ENCODE assay signal across 12 cellular contexts in genomic region chr1:204087893-204088528, GRCh38. TPM values are rescaled to one million over a fixed set of nuclear protein-coding genes. Genes with fewer than 3 reads are reported as not detected.
DNase-seq lines count a peak whose midpoint lies in the region; ATAC-seq, FAIRE-seq and TF ChIP-seq lines count a peak whose summit lies in the region.
"Had no signal": no experiment of that assay in that cellular context is flagged by ENCODE, and none has a peak within 500 bp of the region (broad histone marks: within the 10 kb centered on the region; RNA-seq: fewer than 3 reads in every experiment).

No MANE protein-coding gene starts in this region.

- no peaks in the 10 kb centered on the region for H3K9me2 ChIP-seq in PC-9 (ENCODE audit: insufficient read depth)
- H3K9me2 ChIP-seq: SK-N-SH had no signal

- no peak for ATAC-seq in HG02852 (IDR thresholded peaks at IDR 0.05; ENCODE audit: unreplicated experiment)
- ATAC-seq: activated naive CD8-positive, alpha-beta T cell treated with anti-CD3 and anti-CD28 coated beads, Interleukin-2, amount 50 U/mL, for 24 hours had no signal

- H3K4me3 ChIP-seq in Peyer's patch: peak overlapping the region in 2 of 4 donors; percentile 6 to 21
- H3K4me3 ChIP-seq in H1 (ENCODE audit: extremely low read depth in 1 of 4, insufficient read depth in 2 of 4, low read depth in 3 of 4, low read length in 4 of 4): no peak overlapping the region
- H3K4me3 ChIP-seq in muscle layer of duodenum (ENCODE audit: low read depth in 1 of 2, low read length in 2 of 2): peak overlapping the region in 1 of 2 donors; percentile 2
- H3K4me3 ChIP-seq in testis: no peak overlapping the region
- H3K4me3 ChIP-seq in PC-9: no peak overlapping the region
- no peak overlapping the region for H3K4me3 ChIP-seq in osteoblast (ENCODE audit: insufficient read depth, low read length)

- TF ChIP-seq POLR2A in Peyer's patch (IDR thresholded peaks at IDR 0.05) (no peak), H1 (IDR thresholded peaks at IDR 0.05; ENCODE audit: control extremely low read depth in 1 of 2, low read depth in 2 of 2, low read length in 2 of 2) (no peak), testis (IDR thresholded peaks at IDR 0.05) (no peak)

- H3K9me3 ChIP-seq in Peyer's patch: no peaks in the 10 kb centered on the region
- H3K9me3 ChIP-seq in H1 (ENCODE audit: insufficient read depth in 2 of 2, low read depth in 1 of 2, low read length in 1 of 2): no peaks in the 10 kb centered on the region
- H3K9me3 ChIP-seq in muscle layer of duodenum (ENCODE audit: control insufficient read depth in 1 of 2, low read length in 2 of 2): no peaks in the 10 kb centered on the region
- no peaks in the 10 kb centered on the region for H3K9me3 ChIP-seq in testis
- H3K9me3 ChIP-seq in PC-9 (ENCODE audit: insufficient read depth, low read depth): no peaks in the 10 kb centered on the region
- H3K9me3 ChIP-seq in osteoblast (ENCODE audit: low read depth, low read length): no peaks in the 10 kb centered on the region
- H3K9me3 ChIP-seq: SK-N-SH had no signal

- FAIRE-seq in H1 (lab: Jason Lieb, UNC): no peak

- intact Hi-C loops in testis (cut with DNase I; ENCODE audit: low total_unique reads): no loop called here
- intact Hi-C loops in PC-9 (cut with micrococcal nuclease; ENCODE audit: unreplicated experiment): no loop called here

- H2BK15ac ChIP-seq in H1 (ENCODE audit: low read length): peak overlapping the region; percentile 19; the same call in 1 of the 2 replicates

- no peak overlapping the region for H3K14ac ChIP-seq in H1 (ENCODE audit: insufficient read length)

- H3K27me3 ChIP-seq in Peyer's patch: no peaks in the 10 kb centered on the region
- H3K27me3 ChIP-seq in H1 (replicated peaks in 1 of 4; ENCODE audit: control insufficient read depth in 3 of 4, extremely low read depth in 1 of 4, insufficient read depth in 3 of 4, low read length in 3 of 4): no peaks in the 10 kb centered on the region
- no peaks in the 10 kb centered on the region for H3K27me3 ChIP-seq in muscle layer of duodenum (ENCODE audit: low read depth, low read length)
- H3K27me3 ChIP-seq in testis: no peaks in the 10 kb centered on the region
- H3K27me3 ChIP-seq in PC-9 (ENCODE audit: insufficient read depth, low read depth): no peaks in the 10 kb centered on the region
- no peaks in the 10 kb centered on the region for H3K27me3 ChIP-seq in osteoblast (ENCODE audit: insufficient read depth, low read length)

- no peak for TF ChIP-seq CTCF in Peyer's patch (IDR thresholded peaks at IDR 0.05)
- TF ChIP-seq CTCF in H1 (IDR thresholded peaks at IDR 0.05; ENCODE audit: control extremely low read depth in 1 of 3, insufficient read depth in 1 of 3, low read depth in 1 of 3, low read length in 3 of 3): no peak
- TF ChIP-seq CTCF in testis (IDR thresholded peaks at IDR 0.05): no peak
- no peak for TF ChIP-seq CTCF in PC-9 (conservative IDR thresholded peaks at IDR 0.05)
- TF ChIP-seq CTCF in osteoblast (IDR thresholded peaks at IDR 0.05; ENCODE audit: extremely low read depth, low read depth, low read length): no peak

- no peak overlapping the region; the same call in 1 of the 2 replicates for H2BK20ac ChIP-seq in H1 (ENCODE audit: low read length)

- H2AFZ ChIP-seq in H1 (ENCODE audit: low read length): no peak overlapping the region
- H2AFZ ChIP-seq in PC-9: no peak overlapping the region
- H2AFZ ChIP-seq in osteoblast (ENCODE audit: low read length): no peak overlapping the region

- H4K20me1 ChIP-seq in H1 (replicated peaks in 1 of 2; ENCODE audit: control insufficient read depth in 1 of 2, insufficient read depth in 2 of 2, low read length in 2 of 2): peaks cover 38 to 53% of the 10 kb centered on the region in 2 experiments
- H4K20me1 ChIP-seq in PC-9 (ENCODE audit: insufficient read depth): peaks cover 47% of the 10 kb centered on the region
- peaks cover 2% of the 10 kb centered on the region for H4K20me1 ChIP-seq in osteoblast (ENCODE audit: insufficient read depth, low read length)

- no peak overlapping the region for H4K91ac ChIP-seq in H1 (replicated peaks; ENCODE audit: insufficient read length, low read length)

- 81% methylated on average over 7 of the region's 7 CpGs; no CpG with 5 or more reads in 1 of the 2 experiments for WGBS in H1 (ENCODE audit: extremely low coverage in 1 of 2, insufficient coverage in 1 of 2, insufficient read length in 1 of 2, insufficient replicate concordance in 2 of 2, low coverage in 1 of 2, low lambda C conversion rate in 2 of 2, missing lambda C conversion rate in 1 of 2), 2 experiments
- WGBS in testis, 2 donors: 49 to 65% methylated on average over 7 of the region's 7 CpGs

- peaks cover 25% of the 10 kb centered on the region for H3K79me1 ChIP-seq in H1 (ENCODE audit: low read depth, low read length)

- no peak overlapping the region for H3K56ac ChIP-seq in H1 (replicated peaks; ENCODE audit: insufficient read length, low read depth, low read length)

- H3K36me3 ChIP-seq in Peyer's patch (no peaks in the 10 kb centered on the region), H1 (ENCODE audit: control insufficient read depth in 2 of 4, insufficient read depth in 4 of 4, low read length in 3 of 4) (no peaks in the 10 kb centered on the region), muscle layer of duodenum (ENCODE audit: control insufficient read depth in 1 of 2, insufficient read depth in 2 of 2, low read length in 2 of 2) (no peaks in the 10 kb centered on the region), testis (ENCODE audit: low read depth, missing control alignments) (no peaks in the 10 kb centered on the region), PC-9 (ENCODE audit: low read depth) (peaks cover 5% of the 10 kb centered on the region; the same call in 1 of the 2 replicates), osteoblast (ENCODE audit: insufficient read depth, low read length) (no peaks in the 10 kb centered on the region)

- H3K4me1 ChIP-seq in Peyer's patch: peaks cover 0 to 93% (median 2%) of the 10 kb centered on the region in 4 donors
- peaks cover 40 to 67% (median 54%) of the 10 kb centered on the region in 4 experiments for H3K4me1 ChIP-seq in H1 (replicated peaks in 1 of 4; ENCODE audit: control insufficient read depth in 3 of 4, insufficient read depth in 4 of 4, low read length in 3 of 4)
- H3K4me1 ChIP-seq in muscle layer of duodenum (ENCODE audit: control insufficient read depth in 1 of 2, insufficient read depth in 2 of 2, low read length in 2 of 2): peaks cover 7 to 33% of the 10 kb centered on the region in 2 donors
- peaks cover 57% of the 10 kb centered on the region for H3K4me1 ChIP-seq in testis
- peaks cover 22% of the 10 kb centered on the region for H3K4me1 ChIP-seq in PC-9 (replicated peaks; ENCODE audit: insufficient read depth)
- H3K4me1 ChIP-seq in osteoblast (ENCODE audit: insufficient read depth, low read length): peaks cover 11% of the 10 kb centered on the region

- peaks cover 29% of the 10 kb centered on the region; the same call in 1 of the 2 replicates for H3F3A ChIP-seq in PC-9 (ENCODE audit: insufficient read depth, low read depth)

- peak overlapping the region; percentile 30 for H3K4ac ChIP-seq in H1 (replicated peaks; ENCODE audit: insufficient read length, low read depth, low read length)

- peak overlapping the region; percentile 69; the same call in 1 of the 2 replicates for H2BK12ac ChIP-seq in H1 (ENCODE audit: low read depth, low read length)

- no peak overlapping the region for H4K5ac ChIP-seq in H1 (ENCODE audit: insufficient read length, low read depth, low read length)

- H3K9ac ChIP-seq in H1 (replicated peaks in 1 of 4; ENCODE audit: extremely low read depth in 1 of 4, low read depth in 3 of 4, low read length in 3 of 4): no peak overlapping the region; a peak in 1 of 7 replicates
- H3K9ac ChIP-seq: KMS-11, SK-N-SH had no signal

- no peak overlapping the region for H3K23ac ChIP-seq in H1 (ENCODE audit: insufficient read length)

- DNase-seq in Peyer's patch (peak in 1 of 3 donors; percentile 58), H1 (ENCODE audit: low read depth in 1 of 2, low spot score in 2 of 2) (no peak), testis (peak; percentile 69), PC-9 (no peak), osteoblast (ENCODE audit: insufficient read length, low spot score, missing footprints) (no peak)
- DNase-seq in stimulated activated naive CD4-positive, alpha-beta T cell treated with Interleukin-2 at 50 U/mL for 16 hours (lab: John Stamatoyannopoulos, UW): no peak
- DNase-seq: activated naive CD8-positive, alpha-beta T cell treated with anti-CD3 and anti-CD28 coated beads, Interleukin-2, amount 50 U/mL, for 24 hours; NCI-H345; SK-N-SH had no signal

- POLR2A ChIA-PET in H1 (lab: Charles Lee; ENCODE audit: partially characterized antibody) (interaction anchor here (7.7 kb wide), 1 partner anchor 10 kb away, joined by 101 read pairs; the partner anchor contains the start of gene SOX13), PC-9 (lab: Charles Lee; ENCODE audit: unreplicated experiment) (no interaction called here)

- H4K8ac ChIP-seq in H1 (ENCODE audit: extremely low read depth, insufficient read depth, low read length): no peak overlapping the region

- no peak for TF ChIP-seq RAD21 in H1 (IDR thresholded peaks at IDR 0.05 in 1 of 2, conservative IDR thresholded peaks at IDR 0.05 in 1 of 2; ENCODE audit: low read depth in 2 of 2, low read length in 2 of 2)

- H2AK5ac ChIP-seq in H1 (ENCODE audit: low read depth, low read length): peak overlapping the region; percentile 97

- no peak for TF ChIP-seq EP300 in H1 (IDR thresholded peaks at IDR 0.05; ENCODE audit: borderline replicate concordance in 1 of 2, low read depth in 2 of 2, low read length in 2 of 2)

- CTCF ChIA-PET in H1 (lab: Charles Lee; ENCODE audit: partially characterized antibody): interaction anchor here (0.6 to 4.0 kb wide), 5 partner anchors 10 to 215 kb away, joined by 3 to 23 read pairs (median 5); no protein-coding TSS in a partner anchor
- CTCF ChIA-PET in PC-9 (lab: Charles Lee): no interaction called here

- peak overlapping the region; percentile 22 for H3K18ac ChIP-seq in H1 (ENCODE audit: extremely low read depth, low read length)

- no TSS peak for BruUV-seq in PC-9 (replicated peaks; lab: Mats Ljungman, UMichigan)

- H2BK5ac ChIP-seq in H1 (ENCODE audit: low read depth, low read length): peak overlapping the region; percentile 69; the same call in 1 of the 2 replicates

- H3K4me2 ChIP-seq in H1 (ENCODE audit: insufficient read depth in 1 of 2, low read depth in 2 of 2, low read length in 2 of 2): peak overlapping the region; percentile 11 to 15; a peak in 3 of 4 replicates
- no peak overlapping the region for H3K4me2 ChIP-seq in PC-9
- H3K4me2 ChIP-seq in osteoblast (ENCODE audit: insufficient read depth, low read length): no peak overlapping the region
- H3K4me2 ChIP-seq: KMS-11, SK-N-SH had no signal

- no peaks in the 10 kb centered on the region for H3K23me2 ChIP-seq in H1 (ENCODE audit: low read depth, low read length)

- peak overlapping the region; percentile 53 to 85 (median 70) for H3K27ac ChIP-seq in Peyer's patch
- H3K27ac ChIP-seq in H1 (ENCODE audit: low read depth, low read length): 0 out of 2 replicates have a peak overlapping the region, but pooled peaks have one; percentile 18
- H3K27ac ChIP-seq in muscle layer of duodenum (ENCODE audit: low read length): peak overlapping the region; percentile 56
- H3K27ac ChIP-seq in testis: peak overlapping the region; percentile 79 to 91
- H3K27ac ChIP-seq in PC-9: no peak overlapping the region
- no peak overlapping the region for H3K27ac ChIP-seq in osteoblast (ENCODE audit: low read depth, low read length)
- H3K27ac ChIP-seq: KMS-11 had no signal

- no peak overlapping the region for H2BK120ac ChIP-seq in H1 (replicated peaks; ENCODE audit: low read depth, low read length)

- H3K79me2 ChIP-seq in H1 (ENCODE audit: control insufficient read depth in 1 of 2, insufficient read depth in 2 of 2, low read length in 2 of 2) (peaks cover 60 to 98% of the 10 kb centered on the region in 2 experiments), PC-9 (ENCODE audit: low read depth) (peaks cover 100% of the 10 kb centered on the region), osteoblast (ENCODE audit: insufficient read depth, low read length) (peaks cover 25% of the 10 kb centered on the region)

RNA-seq across cellular contexts. Expression of gene SOX13, which starts 15.1 kb away (rescaled TPM):
- total RNA-seq in Peyer's patch: 10 to 100 TPM; 42.1 to 80.3 (median 59.0) TPM
- 173 and 180 TPM in 2 replicates for total RNA-seq in H1 (2021; fragmentation: NEBNext Ultra II Directional; extraction: Animal tissue kit (Norgen Biotek cat#: 25700))
- polyA plus RNA-seq in H1 (2011; rRNA removed): 113 and 169 TPM in 2 replicates
- polyA plus RNA-seq in H1 (2011; cell fraction: cytosol; rRNA removed): 96.2 TPM
- 219 TPM for polyA plus RNA-seq in H1 (2011; cell fraction: nucleus; rRNA removed)
- polyA plus RNA-seq in H1 (2012, experiment 1 of 2): 59.8 to 90.9 TPM (median 83.4 TPM) in 4 replicates
- 63.6 TPM for polyA plus RNA-seq in H1 (2012, experiment 2 of 2)
- polyA plus RNA-seq in H1 (2013, experiment 1 of 2): 44.3 TPM
- polyA plus RNA-seq in H1 (2013, experiment 2 of 2): 44.2 TPM
- 81.6 and 128 TPM in 2 replicates for polyA minus RNA-seq in H1 (2011; rRNA and poly(A)+ RNA removed)
- 90.1 TPM for polyA minus RNA-seq in H1 (2011; cell fraction: cytosol; rRNA and poly(A)+ RNA removed)
- polyA minus RNA-seq in H1 (2011; cell fraction: nucleus; rRNA and poly(A)+ RNA removed): 162 TPM
- total RNA-seq in testis: 10 to 100 TPM; 29.1 to 33.4 TPM
- polyA plus RNA-seq in testis (ENCODE audit: insufficient read depth, low read depth, low replicate concordance): 17.8 TPM
- total RNA-seq in PC-9 (2021): 89.9 and 102 TPM in 2 replicates
- 6.8 and 9.0 TPM in 2 replicates for total RNA-seq in osteoblast

Comparison
In these comparisons a context has a peak if more than half of its experiments do, and no peak if none do; other contexts are left out.
1. H3K27ac ChIP-seq: peak in Peyer's patch (4 of 4), H1 (single experiment), muscle layer of duodenum (single experiment) and testis (2 of 2); none in PC-9 (single experiment) and osteoblast (single experiment).
2. H3K4me2 ChIP-seq: peak in H1 (2 of 2); none in PC-9 (single experiment) and osteoblast (single experiment).